ENCODE assay signal across 1 cellular context in the genomic region with DNA sequence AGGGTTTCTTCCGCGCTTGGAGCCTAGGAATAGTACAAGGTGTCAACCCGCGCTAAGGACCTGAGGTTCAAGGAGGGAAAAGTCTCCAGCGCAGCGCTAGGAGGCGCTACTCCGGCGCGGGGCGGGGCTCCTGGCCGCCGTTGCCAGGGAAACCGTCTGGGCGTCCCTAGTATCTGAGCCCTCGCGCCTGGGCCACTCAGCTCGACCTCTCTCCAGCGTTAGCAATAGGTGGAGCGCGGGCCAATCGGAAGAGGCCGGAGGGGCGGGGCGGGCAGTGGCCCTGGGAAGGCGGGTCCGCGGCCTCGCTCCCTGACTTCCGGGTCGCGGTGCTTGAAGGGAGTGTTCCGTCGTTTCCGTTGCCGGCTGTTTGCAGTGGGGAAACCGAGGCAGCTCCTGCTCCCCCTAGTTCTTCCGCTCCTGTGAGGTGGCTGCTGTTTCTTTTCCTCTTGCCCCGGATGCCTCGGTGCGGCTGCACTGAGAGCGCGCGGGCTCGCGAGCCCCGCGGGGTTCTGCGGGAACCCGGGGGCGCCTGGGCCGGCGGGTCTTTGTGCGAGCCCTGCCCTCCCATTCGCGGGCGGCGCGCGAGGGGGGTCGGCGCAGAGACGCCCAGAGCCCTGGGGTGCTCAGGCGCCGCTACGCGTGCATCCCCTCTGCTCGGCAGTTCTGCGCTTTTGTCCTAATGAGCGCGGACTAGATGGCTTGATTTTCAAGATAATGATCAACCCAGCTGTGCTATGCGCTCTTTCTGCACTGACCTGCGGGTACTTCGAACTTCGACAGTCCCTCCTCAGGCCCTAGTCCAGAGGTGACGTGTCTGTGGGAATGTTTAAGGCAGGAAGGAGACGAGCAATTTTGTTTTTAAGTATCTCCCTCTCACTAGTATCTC.
A peak's percentile ranks its signal among the peaks of the same experiment; 100 is the strongest.
TF ChIP-seq lines count a peak whose summit lies in the region.

A gene with protein sequence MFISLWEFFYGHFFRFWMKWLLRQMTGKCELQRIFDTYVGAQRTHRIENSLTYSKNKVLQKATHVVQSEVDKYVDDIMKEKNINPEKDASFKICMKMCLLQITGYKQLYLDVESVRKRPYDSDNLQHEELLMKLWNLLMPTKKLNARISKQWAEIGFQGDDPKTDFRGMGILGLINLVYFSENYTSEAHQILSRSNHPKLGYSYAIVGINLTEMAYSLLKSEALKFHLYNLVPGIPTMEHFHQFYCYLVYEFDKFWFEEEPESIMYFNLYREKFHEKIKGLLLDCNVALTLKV (plus strand): TSS at position 312 of the 886 bp plus-strand sequence. CDS start 1,261 bp downstream, outside the sequence.

TF ChIP-seq in K562, 482 proteins besides CTCF, POLR2A, EP300 and RAD21 (continued from another document):
- TF ChIP-seq, protein P1, sequence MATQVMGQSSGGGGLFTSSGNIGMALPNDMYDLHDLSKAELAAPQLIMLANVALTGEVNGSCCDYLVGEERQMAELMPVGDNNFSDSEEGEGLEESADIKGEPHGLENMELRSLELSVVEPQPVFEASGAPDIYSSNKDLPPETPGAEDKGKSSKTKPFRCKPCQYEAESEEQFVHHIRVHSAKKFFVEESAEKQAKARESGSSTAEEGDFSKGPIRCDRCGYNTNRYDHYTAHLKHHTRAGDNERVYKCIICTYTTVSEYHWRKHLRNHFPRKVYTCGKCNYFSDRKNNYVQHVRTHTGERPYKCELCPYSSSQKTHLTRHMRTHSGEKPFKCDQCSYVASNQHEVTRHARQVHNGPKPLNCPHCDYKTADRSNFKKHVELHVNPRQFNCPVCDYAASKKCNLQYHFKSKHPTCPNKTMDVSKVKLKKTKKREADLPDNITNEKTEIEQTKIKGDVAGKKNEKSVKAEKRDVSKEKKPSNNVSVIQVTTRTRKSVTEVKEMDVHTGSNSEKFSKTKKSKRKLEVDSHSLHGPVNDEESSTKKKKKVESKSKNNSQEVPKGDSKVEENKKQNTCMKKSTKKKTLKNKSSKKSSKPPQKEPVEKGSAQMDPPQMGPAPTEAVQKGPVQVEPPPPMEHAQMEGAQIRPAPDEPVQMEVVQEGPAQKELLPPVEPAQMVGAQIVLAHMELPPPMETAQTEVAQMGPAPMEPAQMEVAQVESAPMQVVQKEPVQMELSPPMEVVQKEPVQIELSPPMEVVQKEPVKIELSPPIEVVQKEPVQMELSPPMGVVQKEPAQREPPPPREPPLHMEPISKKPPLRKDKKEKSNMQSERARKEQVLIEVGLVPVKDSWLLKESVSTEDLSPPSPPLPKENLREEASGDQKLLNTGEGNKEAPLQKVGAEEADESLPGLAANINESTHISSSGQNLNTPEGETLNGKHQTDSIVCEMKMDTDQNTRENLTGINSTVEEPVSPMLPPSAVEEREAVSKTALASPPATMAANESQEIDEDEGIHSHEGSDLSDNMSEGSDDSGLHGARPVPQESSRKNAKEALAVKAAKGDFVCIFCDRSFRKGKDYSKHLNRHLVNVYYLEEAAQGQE (CRISPR knock-in tag; IDR thresholded peaks at IDR 0.05; ENCODE audit: low read depth), result no peak
- TF ChIP-seq, protein P2, sequence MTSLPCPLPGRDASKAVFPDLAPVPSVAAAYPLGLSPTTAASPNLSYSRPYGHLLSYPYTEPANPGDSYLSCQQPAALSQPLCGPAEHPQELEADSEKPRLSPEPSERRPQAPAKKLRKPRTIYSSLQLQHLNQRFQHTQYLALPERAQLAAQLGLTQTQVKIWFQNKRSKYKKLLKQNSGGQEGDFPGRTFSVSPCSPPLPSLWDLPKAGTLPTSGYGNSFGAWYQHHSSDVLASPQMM (CRISPR knock-in tag; IDR thresholded peaks at IDR 0.05), result no peak
- TF ChIP-seq ZNF217 (CRISPR knock-in tag; IDR thresholded peaks at IDR 0.05) (no peak), ZNF778 (CRISPR knock-in tag; IDR thresholded peaks at IDR 0.05) (no peak), SMC3 (conservative IDR thresholded peaks at IDR 0.05; ENCODE audit: insufficient read depth, low read depth, low read length) (0 out of 2 replicates have a peak, but pooled peaks have one; percentile 25), MAFG (tag; conservative IDR thresholded peaks at IDR 0.05) (no peak), BRCA1 (IDR thresholded peaks at IDR 0.05) (no peak), BRCA1 (CRISPR knock-in tag; IDR thresholded peaks at IDR 0.05) (no peak), FOXA3 (CRISPR knock-in tag; conservative IDR thresholded peaks at IDR 0.05 in 1 of 2, IDR thresholded peaks at IDR 0.05 in 1 of 2) (no peak), SLC30A9 (CRISPR knock-in tag; IDR thresholded peaks at IDR 0.05) (no peak), ZNF274 (IDR thresholded peaks at IDR 0.05; ENCODE audit: borderline replicate concordance, low read depth, low read length) (no peak), FIP1L1 (IDR thresholded peaks at IDR 0.05; ENCODE audit: low read depth, low read length, poor library complexity, severe bottlenecking) (peak; percentile 52), HLTF (IDR thresholded peaks at IDR 0.05) (no peak)
- TF ChIP-seq, protein P3, sequence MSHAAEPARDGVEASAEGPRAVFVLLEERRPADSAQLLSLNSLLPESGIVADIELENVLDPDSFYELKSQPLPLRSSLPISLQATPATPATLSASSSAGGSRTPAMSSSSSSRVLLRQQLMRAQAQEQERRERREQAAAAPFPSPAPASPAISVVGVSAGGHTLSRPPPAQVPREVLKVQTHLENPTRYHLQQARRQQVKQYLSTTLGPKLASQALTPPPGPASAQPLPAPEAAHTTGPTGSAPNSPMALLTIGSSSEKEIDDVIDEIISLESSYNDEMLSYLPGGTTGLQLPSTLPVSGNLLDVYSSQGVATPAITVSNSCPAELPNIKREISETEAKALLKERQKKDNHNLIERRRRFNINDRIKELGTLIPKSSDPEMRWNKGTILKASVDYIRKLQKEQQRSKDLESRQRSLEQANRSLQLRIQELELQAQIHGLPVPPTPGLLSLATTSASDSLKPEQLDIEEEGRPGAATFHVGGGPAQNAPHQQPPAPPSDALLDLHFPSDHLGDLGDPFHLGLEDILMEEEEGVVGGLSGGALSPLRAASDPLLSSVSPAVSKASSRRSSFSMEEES (CRISPR knock-in tag; IDR thresholded peaks at IDR 0.05), result no peak
- TF ChIP-seq, protein P4, sequence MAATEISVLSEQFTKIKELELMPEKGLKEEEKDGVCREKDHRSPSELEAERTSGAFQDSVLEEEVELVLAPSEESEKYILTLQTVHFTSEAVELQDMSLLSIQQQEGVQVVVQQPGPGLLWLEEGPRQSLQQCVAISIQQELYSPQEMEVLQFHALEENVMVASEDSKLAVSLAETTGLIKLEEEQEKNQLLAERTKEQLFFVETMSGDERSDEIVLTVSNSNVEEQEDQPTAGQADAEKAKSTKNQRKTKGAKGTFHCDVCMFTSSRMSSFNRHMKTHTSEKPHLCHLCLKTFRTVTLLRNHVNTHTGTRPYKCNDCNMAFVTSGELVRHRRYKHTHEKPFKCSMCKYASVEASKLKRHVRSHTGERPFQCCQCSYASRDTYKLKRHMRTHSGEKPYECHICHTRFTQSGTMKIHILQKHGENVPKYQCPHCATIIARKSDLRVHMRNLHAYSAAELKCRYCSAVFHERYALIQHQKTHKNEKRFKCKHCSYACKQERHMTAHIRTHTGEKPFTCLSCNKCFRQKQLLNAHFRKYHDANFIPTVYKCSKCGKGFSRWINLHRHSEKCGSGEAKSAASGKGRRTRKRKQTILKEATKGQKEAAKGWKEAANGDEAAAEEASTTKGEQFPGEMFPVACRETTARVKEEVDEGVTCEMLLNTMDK (IDR thresholded peaks at IDR 0.05; ENCODE audit: borderline replicate concordance, insufficient read depth, low read depth, low read length, poor library complexity, severe bottlenecking), result peak; percentile 95
